ENCODE assay signal across 9 cellular contexts in genomic region chr6:33116881-33117711, GRCh38. TPM values are rescaled to one million over a fixed set of nuclear protein-coding genes. Genes with fewer than 3 reads are reported as not detected.
DNase-seq lines count a peak whose midpoint lies in the region; ATAC-seq and TF ChIP-seq lines count a peak whose summit lies in the region.
"Had no signal": no experiment of that assay in that cellular context is flagged by ENCODE, and none has a peak within 500 bp of the region (broad histone marks: within the 10 kb centered on the region; RNA-seq: fewer than 3 reads in every experiment).

No MANE protein-coding gene starts in this region.

- no peak overlapping the region for H3K27ac ChIP-seq in SK-N-SH (ENCODE audit: low read depth in 2 of 2, low read length in 1 of 2)
- no peak overlapping the region for H3K27ac ChIP-seq in PC-9
- H3K27ac ChIP-seq in esophagus squamous epithelium = no peak overlapping the region
- H3K27ac ChIP-seq: C4-2B had no signal

- H3F3A ChIP-seq in SK-N-SH (replicated peaks; ENCODE audit: insufficient read depth) (no peaks in the 10 kb centered on the region), PC-9 (ENCODE audit: insufficient read depth, low read depth) (no peaks in the 10 kb centered on the region)

- peak overlapping the region; percentile 19; the same call in 1 of the 2 replicates for H3K4me2 ChIP-seq in SK-N-SH
- H3K4me2 ChIP-seq in PC-9 = no peak overlapping the region

- no peaks in the 10 kb centered on the region for H3K9me2 ChIP-seq in SK-N-SH
- no peaks in the 10 kb centered on the region for H3K9me2 ChIP-seq in PC-9 (ENCODE audit: insufficient read depth)

- no peaks in the 10 kb centered on the region for H3K36me3 ChIP-seq in SK-N-SH (replicated peaks in 1 of 2; ENCODE audit: control insufficient read depth in 1 of 2, insufficient read depth in 2 of 2, low read length in 1 of 2)
- H3K36me3 ChIP-seq in PC-9 (ENCODE audit: low read depth) = no peaks in the 10 kb centered on the region
- H3K36me3 ChIP-seq in esophagus squamous epithelium = no peaks in the 10 kb centered on the region

- H3K79me2 ChIP-seq in SK-N-SH (ENCODE audit: insufficient read depth) (no peaks in the 10 kb centered on the region), PC-9 (ENCODE audit: low read depth) (no peaks in the 10 kb centered on the region)

- no peak for TF ChIP-seq POLR2A in esophagus squamous epithelium (IDR thresholded peaks at IDR 0.05)

- peaks cover 61% of the 10 kb centered on the region for H3K4me1 Mint-ChIP-seq in stimulated activated memory B cell treated with anti-CD40 and anti-IgM and Interleukin-4, amounts not matched to agents 10 μg/mL and 1 μg/mL and 100 μg/mL, for 72 hours

- H3K4me1 ChIP-seq in SK-N-SH (ENCODE audit: control insufficient read depth in 1 of 2, insufficient read depth in 2 of 2, low read depth in 1 of 2, low read length in 1 of 2) (no peaks in the 10 kb centered on the region; a peak in 1 of 4 replicates), PC-9 (replicated peaks; ENCODE audit: insufficient read depth) (no peaks in the 10 kb centered on the region), esophagus squamous epithelium (peaks cover 3 to 10% (median 7%) of the 10 kb centered on the region in 3 donors)

- BruUV-seq in PC-9 (replicated peaks; lab: Mats Ljungman, UMichigan) = no TSS peak

- H2AFZ ChIP-seq in SK-N-SH (ENCODE audit: low read depth) (no peak overlapping the region), PC-9 (no peak overlapping the region)

- no peak for TF ChIP-seq EP300 in SK-N-SH (IDR thresholded peaks at IDR 0.05; ENCODE audit: borderline replicate concordance in 1 of 2, low read depth in 1 of 2, low read length in 1 of 2)

- H3K4me3 ChIP-seq in SK-N-SH (ENCODE audit: low read depth in 2 of 2, low read length in 1 of 2) (no peak overlapping the region), iPS-11a (ENCODE audit: low read depth, low read length) (peak overlapping the region; percentile 91), PC-9 (no peak overlapping the region), esophagus squamous epithelium (peak overlapping the region in 1 of 4 donors; percentile 6)

- intact Hi-C loops in PC-9 (cut with micrococcal nuclease; ENCODE audit: unreplicated experiment) (no loop called here), esophagus squamous epithelium (cut with DNase I) (no loop called here)

- H3K27me3 Mint-ChIP-seq in stimulated activated memory B cell treated with anti-CD40 and anti-IgM and Interleukin-4, amounts not matched to agents 10 μg/mL and 1 μg/mL and 100 μg/mL, for 72 hours = peaks cover 12% of the 10 kb centered on the region

- H4K20me1 ChIP-seq in SK-N-SH (ENCODE audit: insufficient read depth) = no peaks in the 10 kb centered on the region
- no peaks in the 10 kb centered on the region for H4K20me1 ChIP-seq in PC-9 (ENCODE audit: insufficient read depth)

- 5% methylated on average over 29 of the region's 31 CpGs for WGBS in SK-N-SH (ENCODE audit: low lambda C conversion rate)
- WGBS in esophagus squamous epithelium, 2 donors = 11 to 14% methylated on average over 26 to 28 of the region's 31 CpGs

- CTCF ChIA-PET in SK-N-SH (lab: Yijun Ruan, JAX) (interaction anchor here (0.6 to 7.0 kb wide), 10 partner anchors 9 to 132 kb away, joined by 3 to 68 read pairs (median 5); no protein-coding TSS in a partner anchor), PC-9 (lab: Charles Lee) (no interaction called here)

- H3K9me3 ChIP-seq in SK-N-SH (no peaks in the 10 kb centered on the region), PC-9 (ENCODE audit: insufficient read depth, low read depth) (no peaks in the 10 kb centered on the region), esophagus squamous epithelium (no peaks in the 10 kb centered on the region)

- no peak overlapping the region for H3K9ac ChIP-seq in SK-N-SH

- no peak for TF ChIP-seq RAD21 in SK-N-SH (IDR thresholded peaks at IDR 0.05; ENCODE audit: low read length)

- H3K36me3 Mint-ChIP-seq in stimulated activated memory B cell treated with anti-CD40 and anti-IgM and Interleukin-4, amounts not matched to agents 10 μg/mL and 1 μg/mL and 100 μg/mL, for 72 hours = peaks cover 16% of the 10 kb centered on the region

- DNase-seq in activated CD8-positive, alpha-beta memory T cell treated with anti-CD3 and anti-CD28 coated beads, Interleukin-2, amount 50 U/mL, for 48 hours = peak; percentile 61
- DNase-seq in activated CD8-positive, alpha-beta memory T cell treated with anti-CD3 and anti-CD28 coated beads for 24 hours = no peak
- DNase-seq in SK-N-SH (peak; percentile 19), GM19238 (ENCODE audit: insufficient read length, low spot score) (no peak), PC-9 (no peak), esophagus squamous epithelium (lab: John Stamatoyannopoulos, UW) (no peak)

- POLR2A ChIA-PET in SK-N-SH (lab: Yijun Ruan, JAX) = no interaction called here
- POLR2A ChIA-PET in PC-9 (lab: Charles Lee; ENCODE audit: unreplicated experiment) = interaction anchor here (0.6 kb wide), 1 partner anchor 135 kb away, joined by 8 read pairs; no protein-coding TSS in a partner anchor

- H3K9me3 Mint-ChIP-seq in stimulated activated memory B cell treated with anti-CD40 and anti-IgM and Interleukin-4, amounts not matched to agents 10 μg/mL and 1 μg/mL and 100 μg/mL, for 72 hours = no peaks in the 10 kb centered on the region

- no peak for ATAC-seq in stimulated activated memory B cell treated with anti-CD40 and anti-IgM and Interleukin-4, amounts not matched to agents 10 μg/mL and 1 μg/mL and 100 μg/mL, for 72 hours

- H3K27ac Mint-ChIP-seq in stimulated activated memory B cell treated with anti-CD40 and anti-IgM and Interleukin-4, amounts not matched to agents 10 μg/mL and 1 μg/mL and 100 μg/mL, for 72 hours = peak overlapping the region; percentile 74

- H3K4me3 Mint-ChIP-seq in stimulated activated memory B cell treated with anti-CD40 and anti-IgM and Interleukin-4, amounts not matched to agents 10 μg/mL and 1 μg/mL and 100 μg/mL, for 72 hours = peak overlapping the region; percentile 53

- peaks cover 37% of the 10 kb centered on the region; the same call in 1 of the 2 replicates for H3K27me3 ChIP-seq in SK-N-SH (ENCODE audit: insufficient read depth)
- H3K27me3 ChIP-seq in PC-9 (ENCODE audit: insufficient read depth, low read depth) = peaks cover 72% of the 10 kb centered on the region
- H3K27me3 ChIP-seq in esophagus squamous epithelium = peaks cover 0 to 70% (median 11%) of the 10 kb centered on the region in 4 donors

- TF ChIP-seq CTCF in SK-N-SH (IDR thresholded peaks at IDR 0.05) = no peak
- TF ChIP-seq CTCF in PC-9 (conservative IDR thresholded peaks at IDR 0.05) = no peak
- TF ChIP-seq CTCF in esophagus squamous epithelium (IDR thresholded peaks at IDR 0.05) = no peak

TF ChIP-seq in SK-N-SH, 30 proteins besides CTCF, POLR2A, EP300 and RAD21:
- TF ChIP-seq FOXJ3 (CRISPR knock-in tag; IDR thresholded peaks at IDR 0.05) = no peak
- TF ChIP-seq USF1 (IDR thresholded peaks at IDR 0.05; ENCODE audit: borderline replicate concordance, low read depth) = no peak
- TF ChIP-seq USF2 (IDR thresholded peaks at IDR 0.05; ENCODE audit: borderline replicate concordance, low read depth, low read length) = no peak
- no peak for TF ChIP-seq TEAD4 (IDR thresholded peaks at IDR 0.05; ENCODE audit: borderline replicate concordance, insufficient read depth)
- TF ChIP-seq MEF2A (IDR thresholded peaks at IDR 0.05; ENCODE audit: borderline replicate concordance, low read depth) = no peak
- no peak for TF ChIP-seq ELF1 (IDR thresholded peaks at IDR 0.05)
- no peak for TF ChIP-seq SMC3 (IDR thresholded peaks at IDR 0.05; ENCODE audit: low read depth, low read length)
- no peak for TF ChIP-seq GABPA (IDR thresholded peaks at IDR 0.05; ENCODE audit: low read depth)
- TF ChIP-seq JUND (IDR thresholded peaks at IDR 0.05) = no peak

RNA-seq across cellular contexts. Expression of gene HLA-DPB1, which starts 41.3 kb away (rescaled TPM):
- polyA plus RNA-seq in SK-N-SH (2012; rRNA removed) = 1.0 and 2.0 TPM in 2 replicates
- 0.67 and 1.3 TPM in 2 replicates for polyA plus RNA-seq in SK-N-SH (2012; cell fraction: cytosol; rRNA removed)
- polyA plus RNA-seq in SK-N-SH (2012; cell fraction: nucleus; rRNA removed) = 0.45 and 1.1 TPM in 2 replicates
- total RNA-seq in PC-9 (2021) (not detected in 2 replicates), esophagus squamous epithelium (10 to 100 TPM in 2 of 4 donors, 1 to 10 TPM in 2; 3.2 to 96.9 (median 45.3) TPM)

RNA-seq across cellular contexts. Expression of gene HLA-DPA1, which starts 43.6 kb away (rescaled TPM):
- 1.6 and 1.9 TPM in 2 replicates for polyA plus RNA-seq in SK-N-SH (2012; rRNA removed)
- 1.1 and 1.2 TPM in 2 replicates for polyA plus RNA-seq in SK-N-SH (2012; cell fraction: cytosol; rRNA removed)
- polyA plus RNA-seq in SK-N-SH (2012; cell fraction: nucleus; rRNA removed) = 0.36 and 1.1 TPM in 2 replicates
- not detected in 2 replicates for total RNA-seq in PC-9 (2021)
- total RNA-seq in esophagus squamous epithelium = 100 to 1,000 TPM in 1 of 4 donors, 10 to 100 TPM in 1, 1 to 10 TPM in 2; 6.2 to 114 (median 48.2) TPM

Comparison
In these comparisons a context has a peak if more than half of its experiments do, and no peak if none do; other contexts are left out.
1. DNase-seq: peak in activated CD8-positive, alpha-beta memory T cell treated with anti-CD3 and anti-CD28 coated beads, Interleukin-2, amount 50 U/mL, for 48 hours (single experiment) and SK-N-SH (single experiment); none in activated CD8-positive, alpha-beta memory T cell treated with anti-CD3 and anti-CD28 coated beads for 24 hours (single experiment), GM19238 (single experiment), PC-9 (0 of 2) and esophagus squamous epithelium (single experiment).